Comparison of ENCODE assay signal across 12 cellular contexts in the genomic region with DNA sequence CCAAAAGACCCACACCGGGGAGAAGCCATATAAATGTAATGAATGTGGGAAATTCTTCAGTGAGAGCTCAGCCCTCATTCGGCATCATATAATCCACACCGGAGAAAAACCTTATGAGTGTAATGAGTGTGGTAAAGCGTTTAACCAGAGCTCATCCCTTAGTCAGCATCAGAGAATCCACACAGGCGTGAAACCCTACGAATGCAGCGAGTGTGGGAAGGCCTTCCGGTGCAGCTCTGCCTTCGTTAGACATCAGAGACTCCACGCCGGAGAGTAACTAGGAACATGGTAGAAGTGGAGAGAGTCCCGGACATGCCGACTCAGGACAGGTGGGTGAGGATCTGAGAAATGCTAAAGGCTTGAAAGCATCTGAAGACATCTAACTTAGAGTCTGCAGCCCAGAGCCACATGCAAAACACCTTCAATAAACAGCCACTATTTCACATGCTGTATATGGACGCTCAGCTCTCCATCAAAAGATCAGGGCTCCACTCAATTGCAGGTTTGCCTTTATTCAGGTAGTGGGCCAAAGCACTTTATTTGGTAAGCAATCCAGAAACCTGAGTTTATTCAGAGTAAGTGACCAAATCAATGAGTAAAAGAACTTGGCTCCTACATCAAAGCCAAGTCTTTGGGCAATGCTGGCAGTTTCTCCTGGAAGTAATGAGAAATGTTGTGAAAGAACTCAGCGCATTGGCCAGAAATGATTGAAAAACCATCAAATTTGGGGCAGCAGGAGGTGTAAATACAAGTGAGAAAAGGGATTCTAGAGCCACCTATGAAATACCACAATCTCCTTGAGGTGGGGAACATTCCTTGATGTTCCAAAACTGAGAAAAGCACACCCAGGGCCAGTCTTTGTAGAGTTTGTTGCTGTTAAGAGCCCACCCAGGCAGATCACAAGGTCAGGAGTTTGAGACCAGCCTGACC. TPM values are rescaled to one million over a fixed set of nuclear protein-coding genes. Genes with fewer than 3 reads are reported as not detected.
DNase-seq lines count a peak whose midpoint lies in the region; ATAC-seq and TF ChIP-seq lines count a peak whose summit lies in the region.
"Had no signal": no experiment of that assay in that cellular context is flagged by ENCODE, and none has a peak within 500 bp of the region (broad histone marks: within the 10 kb centered on the region; RNA-seq: fewer than 3 reads in every experiment).

No MANE protein-coding gene starts in this region.

- ATAC-seq in natural killer cell treated with Interleukin-12 subunit alpha and Interleukin-12 subunit beta and Interleukin-15 and Interleukin-18, amount 100 ng/mL, for 72 hours = peak in 1 of 2 donors; percentile 11
- ATAC-seq in GM19455 (IDR thresholded peaks at IDR 0.05; ENCODE audit: unreplicated experiment) = no peak
- ATAC-seq in HG03571 (IDR thresholded peaks at IDR 0.05; ENCODE audit: unreplicated experiment) = no peak
- ATAC-seq: gastrocnemius medialis had no signal

- H3K27me3 Mint-ChIP-seq in natural killer cell treated with Interleukin-12 subunit alpha and Interleukin-12 subunit beta and Interleukin-15 and Interleukin-18, amount 100 ng/mL, for 72 hours = no peaks in the 10 kb centered on the region

- peaks cover 16% of the 10 kb centered on the region for H3K9me3 ChIP-seq in adipocyte (ENCODE audit: control insufficient read depth, low read length)
- H3K9me3 ChIP-seq: adrenal gland, gastrocnemius medialis had no signal

- peaks cover 60% of the 10 kb centered on the region for H3K36me3 Mint-ChIP-seq in natural killer cell treated with Interleukin-12 subunit alpha and Interleukin-12 subunit beta and Interleukin-15 and Interleukin-18, amount 100 ng/mL, for 72 hours

- H3K4me1 Mint-ChIP-seq in natural killer cell treated with Interleukin-12 subunit alpha and Interleukin-12 subunit beta and Interleukin-15 and Interleukin-18, amount 100 ng/mL, for 72 hours (ENCODE audit: low read depth in 2 of 2) = peaks cover 44 to 46% of the 10 kb centered on the region in 2 donors

- no peaks in the 10 kb centered on the region for H3K27me3 ChIP-seq in adipocyte (replicated peaks; ENCODE audit: control insufficient read depth, insufficient read depth, low read length)
- H3K27me3 ChIP-seq: adrenal gland, gastrocnemius medialis had no signal

- no peak overlapping the region for H3K9ac ChIP-seq in adipocyte (ENCODE audit: low read length)

- H3K4me3 Mint-ChIP-seq in natural killer cell treated with Interleukin-12 subunit alpha and Interleukin-12 subunit beta and Interleukin-15 and Interleukin-18, amount 100 ng/mL, for 72 hours = no peak overlapping the region

- DNase-seq in NCI-H2171 treated with DMSO at 0.1 percent for 48 hours (lab: John Stamatoyannopoulos, UW) (peak; percentile 52), NCI-H2171 (lab: John Stamatoyannopoulos, UW) (no peak), adipocyte (ENCODE audit: low read depth) (peak; percentile 19), COLO668 (lab: John Stamatoyannopoulos, UW; ENCODE audit: unreplicated experiment) (no peak)
- no peak for DNase-seq in natural killer cell treated with Interleukin-12 subunit alpha and Interleukin-12 subunit beta and Interleukin-15 and Interleukin-18, amount 100 ng/mL, for 72 hours (ENCODE audit: low spot score)
- DNase-seq: gastrocnemius medialis, NCI-H1417 treated with DMSO at 0.1 percent for 48 hours, SIG-M5 had no signal

- peaks cover 84% of the 10 kb centered on the region for H3K36me3 ChIP-seq in adipocyte (ENCODE audit: control insufficient read depth, insufficient read depth, low read length, severe bottlenecking)

- peaks cover 25% of the 10 kb centered on the region for H3K4me1 ChIP-seq in adipocyte (ENCODE audit: control insufficient read depth, insufficient read depth, low read length)

- H3K27ac Mint-ChIP-seq in natural killer cell treated with Interleukin-12 subunit alpha and Interleukin-12 subunit beta and Interleukin-15 and Interleukin-18, amount 100 ng/mL, for 72 hours = peak overlapping the region; percentile 38 to 94

- TF ChIP-seq EP300 in Ishikawa (IDR thresholded peaks at IDR 0.05; ENCODE audit: borderline replicate concordance) = no peak

- no peaks in the 10 kb centered on the region for H3K9me3 Mint-ChIP-seq in natural killer cell treated with Interleukin-12 subunit alpha and Interleukin-12 subunit beta and Interleukin-15 and Interleukin-18, amount 100 ng/mL, for 72 hours

- no peak overlapping the region for H3K4me3 ChIP-seq in adipocyte (ENCODE audit: low read length)
- H3K4me3 ChIP-seq: adrenal gland, gastrocnemius medialis had no signal

- no peak for TF ChIP-seq RAD21 in Ishikawa (IDR thresholded peaks at IDR 0.05; ENCODE audit: low read depth)

TF ChIP-seq in Ishikawa, 13 proteins besides CTCF, POLR2A, EP300 and RAD21:
- TF ChIP-seq CEBPB (IDR thresholded peaks at IDR 0.05) (no peak), TEAD4 (IDR thresholded peaks at IDR 0.05) (peak; percentile 15; the same call in 1 of the 2 replicates), EGR1 (IDR thresholded peaks at IDR 0.05) (no peak), CREB1 (IDR thresholded peaks at IDR 0.05; ENCODE audit: low read depth) (no peak)
- TF ChIP-seq, protein P1, sequence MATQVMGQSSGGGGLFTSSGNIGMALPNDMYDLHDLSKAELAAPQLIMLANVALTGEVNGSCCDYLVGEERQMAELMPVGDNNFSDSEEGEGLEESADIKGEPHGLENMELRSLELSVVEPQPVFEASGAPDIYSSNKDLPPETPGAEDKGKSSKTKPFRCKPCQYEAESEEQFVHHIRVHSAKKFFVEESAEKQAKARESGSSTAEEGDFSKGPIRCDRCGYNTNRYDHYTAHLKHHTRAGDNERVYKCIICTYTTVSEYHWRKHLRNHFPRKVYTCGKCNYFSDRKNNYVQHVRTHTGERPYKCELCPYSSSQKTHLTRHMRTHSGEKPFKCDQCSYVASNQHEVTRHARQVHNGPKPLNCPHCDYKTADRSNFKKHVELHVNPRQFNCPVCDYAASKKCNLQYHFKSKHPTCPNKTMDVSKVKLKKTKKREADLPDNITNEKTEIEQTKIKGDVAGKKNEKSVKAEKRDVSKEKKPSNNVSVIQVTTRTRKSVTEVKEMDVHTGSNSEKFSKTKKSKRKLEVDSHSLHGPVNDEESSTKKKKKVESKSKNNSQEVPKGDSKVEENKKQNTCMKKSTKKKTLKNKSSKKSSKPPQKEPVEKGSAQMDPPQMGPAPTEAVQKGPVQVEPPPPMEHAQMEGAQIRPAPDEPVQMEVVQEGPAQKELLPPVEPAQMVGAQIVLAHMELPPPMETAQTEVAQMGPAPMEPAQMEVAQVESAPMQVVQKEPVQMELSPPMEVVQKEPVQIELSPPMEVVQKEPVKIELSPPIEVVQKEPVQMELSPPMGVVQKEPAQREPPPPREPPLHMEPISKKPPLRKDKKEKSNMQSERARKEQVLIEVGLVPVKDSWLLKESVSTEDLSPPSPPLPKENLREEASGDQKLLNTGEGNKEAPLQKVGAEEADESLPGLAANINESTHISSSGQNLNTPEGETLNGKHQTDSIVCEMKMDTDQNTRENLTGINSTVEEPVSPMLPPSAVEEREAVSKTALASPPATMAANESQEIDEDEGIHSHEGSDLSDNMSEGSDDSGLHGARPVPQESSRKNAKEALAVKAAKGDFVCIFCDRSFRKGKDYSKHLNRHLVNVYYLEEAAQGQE (IDR thresholded peaks at IDR 0.05; ENCODE audit: low read depth) = no peak
TF ChIP-seq in Ishikawa: peak in this region for 1.

RNA-seq across cellular contexts. Expression of a gene that starts 6.0 kb away (rescaled TPM):
- total RNA-seq in natural killer cell treated with Interleukin-12 subunit alpha and Interleukin-12 subunit beta and Interleukin-15 and Interleukin-18, amount 100 ng/mL, for 72 hours = 1,000 to 10,000 TPM in 1 of 2 donors, 100 to 1,000 TPM in 1; 698 to 1,282 TPM

RNA-seq across cellular contexts. Expression of a gene that starts 6.1 kb away (rescaled TPM):
- 10 to 100 TPM; 17.5 to 34.4 TPM for total RNA-seq in natural killer cell treated with Interleukin-12 subunit alpha and Interleukin-12 subunit beta and Interleukin-15 and Interleukin-18, amount 100 ng/mL, for 72 hours

RNA-seq across cellular contexts. Expression of a gene that starts 21.0 kb away (rescaled TPM):
- 10 to 100 TPM; 14.4 to 16.3 TPM for total RNA-seq in natural killer cell treated with Interleukin-12 subunit alpha and Interleukin-12 subunit beta and Interleukin-15 and Interleukin-18, amount 100 ng/mL, for 72 hours

RNA-seq across cellular contexts. Expression of a gene that starts 48.2 kb away (rescaled TPM):
- 10 to 100 TPM in 1 of 2 donors, 1 to 10 TPM in 1; 8.8 to 16.5 TPM for total RNA-seq in natural killer cell treated with Interleukin-12 subunit alpha and Interleukin-12 subunit beta and Interleukin-15 and Interleukin-18, amount 100 ng/mL, for 72 hours

Comparison
In these comparisons a context has a peak if more than half of its experiments do, and no peak if none do; other contexts are left out.
1. DNase-seq: peak in NCI-H2171 treated with DMSO at 0.1 percent for 48 hours (single experiment) and adipocyte (single experiment); none in NCI-H2171 (single experiment), natural killer cell treated with Interleukin-12 subunit alpha and Interleukin-12 subunit beta and Interleukin-15 and Interleukin-18, amount 100 ng/mL, for 72 hours (single experiment) and COLO668 (single experiment).